13 cellular contexts compared by ENCODE assay signal in the genomic region with DNA sequence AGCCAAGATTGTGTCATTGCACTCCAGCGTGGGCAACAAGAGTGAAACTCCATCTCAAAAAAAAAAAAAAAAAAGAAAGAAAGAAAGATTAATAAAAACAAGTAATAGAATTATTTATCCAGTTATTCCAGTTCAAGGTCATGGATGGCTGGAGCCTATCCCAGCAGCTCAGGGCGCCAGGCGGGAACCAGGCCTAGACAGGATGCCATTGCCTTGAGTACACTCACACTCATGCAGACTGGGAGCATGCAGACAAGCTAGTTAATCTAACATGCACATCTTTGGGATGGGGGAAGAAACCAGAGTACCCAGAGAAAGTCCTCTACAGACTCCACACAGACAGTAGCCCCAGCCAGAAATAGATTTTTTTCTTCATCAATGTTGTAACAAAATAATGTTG. TPM values are rescaled to one million over a fixed set of nuclear protein-coding genes. Genes with fewer than 3 reads are reported as not detected.
A peak's percentile ranks its signal among the peaks of the same experiment; 100 is the strongest.
DNase-seq lines count a peak whose midpoint lies in the region; ATAC-seq and TF ChIP-seq lines count a peak whose summit lies in the region.
"Had no signal": no experiment of that assay in that cellular context is flagged by ENCODE, and none has a peak within 500 bp of the region (broad histone marks: within the 10 kb centered on the region; RNA-seq: fewer than 3 reads in every experiment).

No MANE protein-coding gene starts in this region.

- H3K4me1 ChIP-seq in tibial artery = peaks cover 20 to 82% (median 69%) of the 10 kb centered on the region in 4 donors

- TF ChIP-seq EP300 in Ishikawa (IDR thresholded peaks at IDR 0.05; ENCODE audit: borderline replicate concordance) = no peak

- H3K27me3 Mint-ChIP-seq in brain = peaks cover 4% of the 10 kb centered on the region
- H3K27me3 Mint-ChIP-seq: stimulated activated naive B cell treated with anti-CD40 and anti-IgM and Interleukin-4, amounts not matched to agents 10 μg/mL and 1 μg/mL and 100 μg/mL, for 72 hours; T-helper 17 cell had no signal

- H3K4me1 Mint-ChIP-seq in brain = peaks cover 47% of the 10 kb centered on the region

- intact Hi-C loops in tibial artery (cut with DNase I; ENCODE audit: low total_unique reads) = no loop called here

- H3K9me3 Mint-ChIP-seq in brain = peaks cover 0 to 2% (median 0%) of the 10 kb centered on the region in 5 experiments
- H3K9me3 Mint-ChIP-seq: stimulated activated naive B cell treated with anti-CD40 and anti-IgM and Interleukin-4, amounts not matched to agents 10 μg/mL and 1 μg/mL and 100 μg/mL, for 72 hours had no signal

- no peak overlapping the region for H3K4me3 Mint-ChIP-seq in brain
- H3K4me3 Mint-ChIP-seq: stimulated activated naive B cell treated with anti-CD40 and anti-IgM and Interleukin-4, amounts not matched to agents 10 μg/mL and 1 μg/mL and 100 μg/mL, for 72 hours; T-helper 17 cell had no signal

- DNase-seq in kidney glomerular epithelial cell (lab: John Stamatoyannopoulos, UW) (peak; percentile 66), tibial artery (peak; percentile 79 to 95), NCI-H1417 (lab: John Stamatoyannopoulos, UW) (no peak)
- DNase-seq: activated CD4-positive, alpha-beta T cell treated with anti-CD3 and anti-CD28 coated beads, Interleukin-2, amount 50 U/mL, for 48 hours; NCI-H2081; stimulated activated CD4-positive, alpha-beta T cell treated with anti-CD3 and anti-CD28 coated beads, Interleukin-1b, Interleukin-23, amount 100 ng/mL, for 48 hours; stimulated activated naive B cell treated with anti-CD40 and anti-IgM and Interleukin-4, amounts not matched to agents 10 μg/mL and 1 μg/mL and 100 μg/mL, for 72 hours; T-helper 17 cell had no signal

- ATAC-seq in HG03175 (IDR thresholded peaks at IDR 0.05; ENCODE audit: unreplicated experiment) (no peak), HG02852 (IDR thresholded peaks at IDR 0.05; ENCODE audit: unreplicated experiment) (no peak)
- ATAC-seq: stimulated activated naive B cell treated with anti-CD40 and anti-IgM and Interleukin-4, amounts not matched to agents 10 μg/mL and 1 μg/mL and 100 μg/mL, for 72 hours; T-helper 17 cell had no signal

- H3K27ac ChIP-seq in tibial artery = peak overlapping the region; percentile 86 to 91

- no peak for TF ChIP-seq CTCF in brain (conservative IDR thresholded peaks at IDR 0.05)
- no peak for TF ChIP-seq CTCF in tibial artery (IDR thresholded peaks at IDR 0.05)

- no peak overlapping the region for H3K4me3 ChIP-seq in tibial artery
- H3K4me3 ChIP-seq: lung had no signal

- H3K27ac Mint-ChIP-seq in brain = peak overlapping the region in 3 of 5 experiments; percentile 62 to 91 (median 83)
- H3K27ac Mint-ChIP-seq: stimulated activated naive B cell treated with anti-CD40 and anti-IgM and Interleukin-4, amounts not matched to agents 10 μg/mL and 1 μg/mL and 100 μg/mL, for 72 hours; T-helper 17 cell had no signal

- no peaks in the 10 kb centered on the region for H3K9me3 ChIP-seq in tibial artery

- TF ChIP-seq RAD21 in Ishikawa (IDR thresholded peaks at IDR 0.05; ENCODE audit: low read depth) = no peak

- no peaks in the 10 kb centered on the region for H3K36me3 ChIP-seq in tibial artery

- H3K27me3 ChIP-seq in tibial artery = no peaks in the 10 kb centered on the region

- no peaks in the 10 kb centered on the region for H3K36me3 Mint-ChIP-seq in brain

TF ChIP-seq in Ishikawa, 13 proteins besides CTCF, POLR2A, EP300 and RAD21:
- TF ChIP-seq TCF12 (IDR thresholded peaks at IDR 0.05; ENCODE audit: low read depth) = 0 out of 2 replicates have a peak, but pooled peaks have one; percentile 19
- peak; percentile 23; the same call in 1 of the 2 replicates for TF ChIP-seq TEAD4 (IDR thresholded peaks at IDR 0.05)
- no peak for TF ChIP-seq ZBTB7A (IDR thresholded peaks at IDR 0.05; ENCODE audit: low read depth)
- TF ChIP-seq, protein P1, sequence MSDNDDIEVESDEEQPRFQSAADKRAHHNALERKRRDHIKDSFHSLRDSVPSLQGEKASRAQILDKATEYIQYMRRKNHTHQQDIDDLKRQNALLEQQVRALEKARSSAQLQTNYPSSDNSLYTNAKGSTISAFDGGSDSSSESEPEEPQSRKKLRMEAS (IDR thresholded peaks at IDR 0.05) = peak; percentile 29; the same call in 1 of the 2 replicates
- TF ChIP-seq FOXM1 (IDR thresholded peaks at IDR 0.05; ENCODE audit: borderline replicate concordance, low read depth) = no peak
- TF ChIP-seq, protein P2, sequence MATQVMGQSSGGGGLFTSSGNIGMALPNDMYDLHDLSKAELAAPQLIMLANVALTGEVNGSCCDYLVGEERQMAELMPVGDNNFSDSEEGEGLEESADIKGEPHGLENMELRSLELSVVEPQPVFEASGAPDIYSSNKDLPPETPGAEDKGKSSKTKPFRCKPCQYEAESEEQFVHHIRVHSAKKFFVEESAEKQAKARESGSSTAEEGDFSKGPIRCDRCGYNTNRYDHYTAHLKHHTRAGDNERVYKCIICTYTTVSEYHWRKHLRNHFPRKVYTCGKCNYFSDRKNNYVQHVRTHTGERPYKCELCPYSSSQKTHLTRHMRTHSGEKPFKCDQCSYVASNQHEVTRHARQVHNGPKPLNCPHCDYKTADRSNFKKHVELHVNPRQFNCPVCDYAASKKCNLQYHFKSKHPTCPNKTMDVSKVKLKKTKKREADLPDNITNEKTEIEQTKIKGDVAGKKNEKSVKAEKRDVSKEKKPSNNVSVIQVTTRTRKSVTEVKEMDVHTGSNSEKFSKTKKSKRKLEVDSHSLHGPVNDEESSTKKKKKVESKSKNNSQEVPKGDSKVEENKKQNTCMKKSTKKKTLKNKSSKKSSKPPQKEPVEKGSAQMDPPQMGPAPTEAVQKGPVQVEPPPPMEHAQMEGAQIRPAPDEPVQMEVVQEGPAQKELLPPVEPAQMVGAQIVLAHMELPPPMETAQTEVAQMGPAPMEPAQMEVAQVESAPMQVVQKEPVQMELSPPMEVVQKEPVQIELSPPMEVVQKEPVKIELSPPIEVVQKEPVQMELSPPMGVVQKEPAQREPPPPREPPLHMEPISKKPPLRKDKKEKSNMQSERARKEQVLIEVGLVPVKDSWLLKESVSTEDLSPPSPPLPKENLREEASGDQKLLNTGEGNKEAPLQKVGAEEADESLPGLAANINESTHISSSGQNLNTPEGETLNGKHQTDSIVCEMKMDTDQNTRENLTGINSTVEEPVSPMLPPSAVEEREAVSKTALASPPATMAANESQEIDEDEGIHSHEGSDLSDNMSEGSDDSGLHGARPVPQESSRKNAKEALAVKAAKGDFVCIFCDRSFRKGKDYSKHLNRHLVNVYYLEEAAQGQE (IDR thresholded peaks at IDR 0.05; ENCODE audit: low read depth) = no peak
- TF ChIP-seq YY1 (IDR thresholded peaks at IDR 0.05; ENCODE audit: low read depth) = 0 out of 2 replicates have a peak, but pooled peaks have one; percentile 29

RNA-seq across cellular contexts. Expression of a gene that starts 17.9 kb away (rescaled TPM):
- 9.4 TPM for polyA plus RNA-seq in brain (ENCODE audit: insufficient read depth, low read depth, low replicate concordance)

RNA-seq across cellular contexts. Expression of a gene that starts 20.5 kb away (rescaled TPM):
- not detected for polyA plus RNA-seq in brain (ENCODE audit: insufficient read depth, low read depth, low replicate concordance)

RNA-seq across cellular contexts. Expression of a gene that starts 27.1 kb away (rescaled TPM):
- polyA plus RNA-seq in brain (ENCODE audit: insufficient read depth, low read depth, low replicate concordance) = 2.1 TPM

RNA-seq across cellular contexts. Expression of a gene that starts 36.0 kb away (rescaled TPM):
- polyA plus RNA-seq in brain (ENCODE audit: insufficient read depth, low read depth, low replicate concordance) = 309 TPM

RNA-seq across cellular contexts. Expression of a gene that starts 37.1 kb away (rescaled TPM):
- 37.5 TPM for polyA plus RNA-seq in brain (ENCODE audit: insufficient read depth, low read depth, low replicate concordance)

Comparison
In these comparisons a context has a peak if more than half of its experiments do, and no peak if none do; other contexts are left out.
1. DNase-seq: peak in kidney glomerular epithelial cell (single experiment) and tibial artery (2 of 2); none in NCI-H1417 (0 of 3).